ENCODE assay signal across 1 cellular context in genomic region chr2:25198209-25198525, GRCh38.
TF ChIP-seq lines count a peak whose summit lies in the region.

No MANE protein-coding gene starts in this region.

TF ChIP-seq in GM23338, 12 proteins besides CTCF, POLR2A, EP300 and RAD21 (continued from another document):
- TF ChIP-seq REST (IDR thresholded peaks at IDR 0.05; ENCODE audit: unreplicated experiment), result no peak
- TF ChIP-seq, protein P1, sequence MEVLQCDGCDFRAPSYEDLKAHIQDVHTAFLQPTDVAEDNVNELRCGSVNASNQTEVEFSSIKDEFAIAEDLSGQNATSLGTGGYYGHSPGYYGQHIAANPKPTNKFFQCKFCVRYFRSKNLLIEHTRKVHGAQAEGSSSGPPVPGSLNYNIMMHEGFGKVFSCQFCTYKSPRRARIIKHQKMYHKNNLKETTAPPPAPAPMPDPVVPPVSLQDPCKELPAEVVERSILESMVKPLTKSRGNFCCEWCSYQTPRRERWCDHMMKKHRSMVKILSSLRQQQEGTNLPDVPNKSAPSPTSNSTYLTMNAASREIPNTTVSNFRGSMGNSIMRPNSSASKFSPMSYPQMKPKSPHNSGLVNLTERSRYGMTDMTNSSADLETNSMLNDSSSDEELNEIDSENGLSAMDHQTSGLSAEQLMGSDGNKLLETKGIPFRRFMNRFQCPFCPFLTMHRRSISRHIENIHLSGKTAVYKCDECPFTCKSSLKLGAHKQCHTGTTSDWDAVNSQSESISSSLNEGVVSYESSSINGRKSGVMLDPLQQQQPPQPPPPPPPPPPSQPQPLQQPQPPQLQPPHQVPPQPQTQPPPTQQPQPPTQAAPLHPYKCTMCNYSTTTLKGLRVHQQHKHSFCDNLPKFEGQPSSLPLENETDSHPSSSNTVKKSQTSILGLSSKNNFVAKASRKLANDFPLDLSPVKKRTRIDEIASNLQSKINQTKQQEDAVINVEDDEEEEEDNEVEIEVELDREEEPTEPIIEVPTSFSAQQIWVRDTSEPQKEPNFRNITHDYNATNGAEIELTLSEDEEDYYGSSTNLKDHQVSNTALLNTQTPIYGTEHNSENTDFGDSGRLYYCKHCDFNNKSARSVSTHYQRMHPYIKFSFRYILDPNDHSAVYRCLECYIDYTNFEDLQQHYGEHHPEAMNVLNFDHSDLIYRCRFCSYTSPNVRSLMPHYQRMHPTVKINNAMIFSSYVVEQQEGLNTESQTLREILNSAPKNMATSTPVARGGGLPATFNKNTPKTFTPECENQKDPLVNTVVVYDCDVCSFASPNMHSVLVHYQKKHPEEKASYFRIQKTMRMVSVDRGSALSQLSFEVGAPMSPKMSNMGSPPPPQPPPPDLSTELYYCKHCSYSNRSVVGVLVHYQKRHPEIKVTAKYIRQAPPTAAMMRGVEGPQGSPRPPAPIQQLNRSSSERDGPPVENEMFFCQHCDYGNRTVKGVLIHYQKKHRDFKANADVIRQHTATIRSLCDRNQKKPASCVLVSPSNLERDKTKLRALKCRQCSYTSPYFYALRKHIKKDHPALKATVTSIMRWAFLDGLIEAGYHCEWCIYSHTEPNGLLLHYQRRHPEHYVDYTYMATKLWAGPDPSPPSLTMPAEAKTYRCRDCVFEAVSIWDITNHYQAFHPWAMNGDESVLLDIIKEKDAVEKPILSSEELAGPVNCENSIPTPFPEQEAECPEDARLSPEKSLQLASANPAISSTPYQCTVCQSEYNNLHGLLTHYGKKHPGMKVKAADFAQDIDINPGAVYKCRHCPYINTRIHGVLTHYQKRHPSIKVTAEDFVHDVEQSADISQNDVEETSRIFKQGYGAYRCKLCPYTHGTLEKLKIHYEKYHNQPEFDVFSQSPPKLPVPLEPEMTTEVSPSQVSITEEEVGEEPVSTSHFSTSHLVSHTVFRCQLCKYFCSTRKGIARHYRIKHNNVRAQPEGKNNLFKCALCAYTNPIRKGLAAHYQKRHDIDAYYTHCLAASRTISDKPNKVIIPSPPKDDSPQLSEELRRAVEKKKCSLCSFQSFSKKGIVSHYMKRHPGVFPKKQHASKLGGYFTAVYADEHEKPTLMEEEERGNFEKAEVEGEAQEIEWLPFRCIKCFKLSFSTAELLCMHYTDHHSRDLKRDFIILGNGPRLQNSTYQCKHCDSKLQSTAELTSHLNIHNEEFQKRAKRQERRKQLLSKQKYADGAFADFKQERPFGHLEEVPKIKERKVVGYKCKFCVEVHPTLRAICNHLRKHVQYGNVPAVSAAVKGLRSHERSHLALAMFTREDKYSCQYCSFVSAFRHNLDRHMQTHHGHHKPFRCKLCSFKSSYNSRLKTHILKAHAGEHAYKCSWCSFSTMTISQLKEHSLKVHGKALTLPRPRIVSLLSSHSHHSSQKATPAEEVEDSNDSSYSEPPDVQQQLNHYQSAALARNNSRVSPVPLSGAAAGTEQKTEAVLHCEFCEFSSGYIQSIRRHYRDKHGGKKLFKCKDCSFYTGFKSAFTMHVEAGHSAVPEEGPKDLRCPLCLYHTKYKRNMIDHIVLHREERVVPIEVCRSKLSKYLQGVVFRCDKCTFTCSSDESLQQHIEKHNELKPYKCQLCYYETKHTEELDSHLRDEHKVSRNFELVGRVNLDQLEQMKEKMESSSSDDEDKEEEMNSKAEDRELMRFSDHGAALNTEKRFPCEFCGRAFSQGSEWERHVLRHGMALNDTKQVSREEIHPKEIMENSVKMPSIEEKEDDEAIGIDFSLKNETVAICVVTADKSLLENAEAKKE (CRISPR knock-in tag; IDR thresholded peaks at IDR 0.05), result no peak
